In genomic region chr22:42955842-42956241, GRCh38 we compare ENCODE assay signal across 1 cellular context.
TF ChIP-seq lines count a peak whose summit lies in the region.

No MANE protein-coding gene starts in this region.

TF ChIP-seq in K562, 482 proteins besides CTCF, POLR2A, EP300 and RAD21 (continued from another document):
- TF ChIP-seq ZNF592 (IDR thresholded peaks at IDR 0.05) = no peak
- no peak for TF ChIP-seq HDAC3 (IDR thresholded peaks at IDR 0.05; ENCODE audit: borderline replicate concordance, partially characterized antibody)
- no peak for TF ChIP-seq MXI1 (IDR thresholded peaks at IDR 0.05; ENCODE audit: low read depth, low read length)
- TF ChIP-seq SRSF3 (IDR thresholded peaks at IDR 0.05; ENCODE audit: insufficient read depth, low read length) = no peak
- no peak for TF ChIP-seq TCF7L2 (IDR thresholded peaks at IDR 0.05; ENCODE audit: low read depth, low read length)
- TF ChIP-seq MLX (CRISPR knock-in tag; conservative IDR thresholded peaks at IDR 0.05) = no peak
- TF ChIP-seq THAP7 (CRISPR knock-in tag; IDR thresholded peaks at IDR 0.05) = no peak
- no peak for TF ChIP-seq SNIP1 (IDR thresholded peaks at IDR 0.05; ENCODE audit: low read depth)
- no peak for TF ChIP-seq FOXK2 (conservative IDR thresholded peaks at IDR 0.05 in 1 of 2, IDR thresholded peaks at IDR 0.05 in 1 of 2; ENCODE audit: low read depth in 2 of 2)
- TF ChIP-seq ETV5 (CRISPR knock-in tag; IDR thresholded peaks at IDR 0.05; ENCODE audit: low read depth) = no peak
